Comparison of ENCODE assay signal across 20 cellular contexts in the genomic region with DNA sequence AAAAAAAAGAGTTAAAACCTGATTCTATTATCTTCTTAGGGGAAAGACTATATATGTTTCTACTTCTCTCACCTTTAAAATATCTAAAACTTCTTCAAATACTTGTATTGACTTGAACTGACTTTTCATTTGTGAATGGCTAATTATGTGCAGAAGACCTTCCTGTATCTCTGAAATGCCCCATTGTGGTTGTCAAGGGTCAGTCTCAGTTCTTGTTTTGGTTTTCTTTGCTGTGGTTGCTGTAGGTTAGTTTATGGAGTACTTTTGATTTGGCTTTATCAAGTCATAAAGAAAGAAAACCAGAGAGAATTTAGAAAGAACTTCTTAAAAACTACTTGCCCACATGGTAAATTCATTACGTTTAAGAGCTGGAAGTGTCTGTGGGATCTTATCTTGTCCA.
A peak's percentile ranks its signal among the peaks of the same experiment; 100 is the strongest.
DNase-seq lines count a peak whose midpoint lies in the region; ATAC-seq and TF ChIP-seq lines count a peak whose summit lies in the region.
"Had no signal": no experiment of that assay in that cellular context is flagged by ENCODE, and none has a peak within 500 bp of the region (broad histone marks: within the 10 kb centered on the region; RNA-seq: fewer than 3 reads in every experiment).

No MANE protein-coding gene starts in this region.

- ATAC-seq in GM18861 (IDR thresholded peaks at IDR 0.05; ENCODE audit: unreplicated experiment) (peak; percentile 95), GM21381 (IDR thresholded peaks at IDR 0.05; ENCODE audit: unreplicated experiment) (peak; percentile 88), HG02973 (IDR thresholded peaks at IDR 0.05; ENCODE audit: unreplicated experiment) (peak; percentile 76), HG03558 (IDR thresholded peaks at IDR 0.05; ENCODE audit: extremely low read depth, unreplicated experiment) (peak; percentile 68)
- ATAC-seq: naive thymus-derived CD8-positive, alpha-beta T cell had no signal

- DNase-seq in NCI-H2196 (lab: John Stamatoyannopoulos, UW; ENCODE audit: unreplicated experiment) (no peak), KG1 (lab: John Stamatoyannopoulos, UW) (no peak), nephron progenitor cell (no peak), erythroblast (lab: John Stamatoyannopoulos, UW) (no peak)
- DNase-seq: activated CD4-positive, alpha-beta T cell treated with anti-CD3 and anti-CD28 coated beads for 4 hours; activated CD8-positive, alpha-beta memory T cell treated with anti-CD3 and anti-CD28 coated beads, Interleukin-2, amount 50 U/mL, for 4 hours; activated naive CD4-positive, alpha-beta T cell treated with Interleukin-2 at 50 U/mL for 16 hours; aorta; Calu3; GDM1; kidney; naive thymus-derived CD8-positive, alpha-beta T cell; NCI-H1694 treated with DMSO at 0.1 percent for 48 hours; posterior cingulate gyrus; SJCRH30; stimulated activated CD4-positive, alpha-beta T cell treated with anti-CD3 and anti-CD28 coated beads, Interleukin-4, amount 100 ng/mL, for 4 hours had no signal

- no peaks in the 10 kb centered on the region for H3K9me3 Mint-ChIP-seq in nephron progenitor cell

- no peak overlapping the region for H3K27ac Mint-ChIP-seq in nephron progenitor cell
- H3K27ac Mint-ChIP-seq: naive thymus-derived CD8-positive, alpha-beta T cell had no signal

- no peaks in the 10 kb centered on the region for H3K4me1 Mint-ChIP-seq in nephron progenitor cell
- H3K4me1 Mint-ChIP-seq: naive thymus-derived CD8-positive, alpha-beta T cell had no signal

- H3K4me3 Mint-ChIP-seq in nephron progenitor cell: no peak overlapping the region
- H3K4me3 Mint-ChIP-seq: naive thymus-derived CD8-positive, alpha-beta T cell had no signal

- peaks cover 4% of the 10 kb centered on the region for H3K27me3 Mint-ChIP-seq in nephron progenitor cell (ENCODE audit: low read depth, poor library complexity)
- H3K27me3 Mint-ChIP-seq: naive thymus-derived CD8-positive, alpha-beta T cell had no signal

- no peaks in the 10 kb centered on the region for H3K36me3 Mint-ChIP-seq in nephron progenitor cell (ENCODE audit: low read depth)

- no peak for TF ChIP-seq POLR2A in erythroblast (IDR thresholded peaks at IDR 0.05; ENCODE audit: low read length)

- no peak for TF ChIP-seq CTCF in nephron progenitor cell (IDR thresholded peaks at IDR 0.05)
